12 cellular contexts compared by ENCODE assay signal in the genomic region with DNA sequence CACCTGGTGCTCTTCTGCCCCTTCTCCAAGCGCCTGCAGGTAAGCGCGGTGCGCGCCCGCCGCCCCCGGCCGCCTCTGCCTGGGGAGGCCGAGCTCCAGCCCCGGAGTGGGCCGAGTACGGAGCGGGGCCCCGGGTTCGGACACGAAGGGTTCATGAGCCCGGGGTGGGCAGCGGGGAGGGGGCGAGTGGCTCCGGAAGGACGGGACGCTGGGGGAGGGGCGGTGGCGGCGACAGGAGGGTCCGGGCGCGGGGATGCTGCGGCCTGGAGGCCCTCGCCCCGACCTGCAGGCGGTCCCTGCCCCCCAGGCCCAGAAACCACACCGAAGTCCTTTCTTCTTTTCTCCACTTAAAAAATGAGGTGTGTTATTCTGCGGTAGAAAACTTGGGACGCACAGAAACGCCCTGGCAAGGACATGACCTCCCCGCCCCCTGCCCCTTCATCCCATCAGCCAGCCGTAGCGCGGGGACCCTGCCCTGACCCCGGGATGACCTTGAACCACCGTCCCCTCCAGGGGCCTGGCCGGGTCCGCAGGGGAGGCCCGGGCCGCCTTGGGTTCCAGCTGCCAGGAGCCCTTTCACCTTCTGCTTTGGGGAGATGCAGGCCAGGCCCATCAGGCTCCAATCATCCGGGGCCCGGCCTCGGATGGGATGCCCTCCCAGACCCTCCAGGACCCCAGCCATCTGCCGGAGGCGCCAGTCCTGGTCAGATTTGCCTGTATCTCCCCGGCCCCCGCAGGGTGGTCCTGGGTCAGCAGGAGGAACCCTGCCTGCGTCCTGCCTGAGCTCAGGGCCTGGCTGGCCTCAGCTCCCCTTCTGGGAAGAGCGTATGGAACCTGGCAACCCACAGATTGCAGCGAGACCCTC. TPM values are rescaled to one million over a fixed set of nuclear protein-coding genes. Genes with fewer than 3 reads are reported as not detected.
DNase-seq lines count a peak whose midpoint lies in the region; ATAC-seq and TF ChIP-seq lines count a peak whose summit lies in the region.
"Had no signal": no experiment of that assay in that cellular context is flagged by ENCODE, and none has a peak within 500 bp of the region (broad histone marks: within the 10 kb centered on the region; RNA-seq: fewer than 3 reads in every experiment).

No MANE protein-coding gene starts in this region.

- H4K20me1 ChIP-seq in OCI-LY3 (ENCODE audit: insufficient read depth, low read length), result no peaks in the 10 kb centered on the region

- H3K4me3 ChIP-seq in OCI-LY3 (ENCODE audit: low read length), result peak overlapping the region; percentile 81
- H3K4me3 ChIP-seq in endodermal cell (ENCODE audit: low read length), result peak overlapping the region; percentile 79
- H3K4me3 ChIP-seq: SJSA1 had no signal

- H3K27ac Mint-ChIP-seq in endodermal cell (no peak overlapping the region), neural crest cell (ENCODE audit: unreplicated experiment) (no peak overlapping the region)
- H3K27ac Mint-ChIP-seq: activated naive CD4-positive, alpha-beta T cell treated with anti-CD3 and anti-CD28 coated beads, Interleukin-2, amount 50 U/mL, for 24 hours; CD4-positive, alpha-beta memory T cell had no signal

- no peak overlapping the region for H3K27ac ChIP-seq in OCI-LY3 (ENCODE audit: low read length)
- H3K27ac ChIP-seq in endodermal cell (ENCODE audit: low read depth, low read length), result no peak overlapping the region
- H3K27ac ChIP-seq: SJSA1 had no signal

- no peaks in the 10 kb centered on the region for H3K9me3 ChIP-seq in OCI-LY3 (ENCODE audit: insufficient read depth, low read length)
- H3K9me3 ChIP-seq in endodermal cell (ENCODE audit: control insufficient read depth, low read length), result no peaks in the 10 kb centered on the region
- H3K9me3 ChIP-seq: SJSA1 had no signal

- peak overlapping the region; percentile 58 for H3K4me3 Mint-ChIP-seq in endodermal cell
- H3K4me3 Mint-ChIP-seq in neural crest cell, result peak overlapping the region; percentile 82
- H3K4me3 Mint-ChIP-seq: activated naive CD4-positive, alpha-beta T cell treated with anti-CD3 and anti-CD28 coated beads, Interleukin-2, amount 50 U/mL, for 24 hours had no signal

- peaks cover 2% of the 10 kb centered on the region for H3K4me1 Mint-ChIP-seq in endodermal cell
- peaks cover 16% of the 10 kb centered on the region for H3K4me1 Mint-ChIP-seq in neural crest cell

- DNase-seq in 8988T (peak; percentile 54), endodermal cell (peak; percentile 68), neural crest cell (ENCODE audit: low read depth, low spot score) (no peak), SW 1271 (lab: John Stamatoyannopoulos, UW) (no peak), RKO (ENCODE audit: low spot score) (no peak)
- DNase-seq: CD4-positive, alpha-beta memory T cell had no signal

- H3K36me3 Mint-ChIP-seq in endodermal cell (ENCODE audit: low read depth) (peaks cover 5% of the 10 kb centered on the region), neural crest cell (ENCODE audit: low read depth) (no peaks in the 10 kb centered on the region)
- H3K36me3 Mint-ChIP-seq: activated naive CD4-positive, alpha-beta T cell treated with anti-CD3 and anti-CD28 coated beads, Interleukin-2, amount 50 U/mL, for 24 hours; CD4-positive, alpha-beta memory T cell had no signal

- H3K36me3 ChIP-seq in OCI-LY3 (replicated peaks; ENCODE audit: low read depth, low read length) (no peaks in the 10 kb centered on the region), endodermal cell (ENCODE audit: control insufficient read depth, insufficient read depth, low read length) (no peaks in the 10 kb centered on the region)
- H3K36me3 ChIP-seq: SJSA1 had no signal

- ATAC-seq in GM18517 (IDR thresholded peaks at IDR 0.05; ENCODE audit: unreplicated experiment) (no peak), GM21619 (IDR thresholded peaks at IDR 0.05; ENCODE audit: unreplicated experiment) (no peak)

- no peaks in the 10 kb centered on the region for H3K9me3 Mint-ChIP-seq in endodermal cell
- H3K9me3 Mint-ChIP-seq in neural crest cell, result no peaks in the 10 kb centered on the region
- H3K9me3 Mint-ChIP-seq: activated naive CD4-positive, alpha-beta T cell treated with anti-CD3 and anti-CD28 coated beads, Interleukin-2, amount 50 U/mL, for 24 hours; CD4-positive, alpha-beta memory T cell had no signal

- 11 to 17% methylated on average over 18 to 57 of the region's 57 CpGs for WGBS in endodermal cell (ENCODE audit: insufficient coverage in 1 of 2, insufficient read length in 1 of 2), 2 experiments

- H3K79me2 ChIP-seq in OCI-LY3 (ENCODE audit: low read length), result no peaks in the 10 kb centered on the region

- H3K27me3 Mint-ChIP-seq in endodermal cell (ENCODE audit: insufficient read depth) (peaks cover 10% of the 10 kb centered on the region), neural crest cell (ENCODE audit: low read depth) (peaks cover 3% of the 10 kb centered on the region)

- no peaks in the 10 kb centered on the region for H3K4me1 ChIP-seq in OCI-LY3 (ENCODE audit: low read length)
- no peaks in the 10 kb centered on the region for H3K4me1 ChIP-seq in endodermal cell (ENCODE audit: control insufficient read depth, insufficient read depth, low read length)
- H3K4me1 ChIP-seq: SJSA1 had no signal

- peak overlapping the region; percentile 72 for H3K4me2 ChIP-seq in OCI-LY3 (ENCODE audit: low read length)

- no peak overlapping the region for H2AFZ ChIP-seq in OCI-LY3 (ENCODE audit: low read depth, low read length)

- H3K27me3 ChIP-seq in OCI-LY3 (ENCODE audit: low read depth, low read length), result no peaks in the 10 kb centered on the region
- H3K27me3 ChIP-seq in endodermal cell (ENCODE audit: control insufficient read depth, insufficient read depth, low read length, poor library complexity, severe bottlenecking), result peaks cover 17% of the 10 kb centered on the region

- TF ChIP-seq CTCF in OCI-LY3 (IDR thresholded peaks at IDR 0.05; ENCODE audit: low read depth, low read length), result no peak
- TF ChIP-seq CTCF in endodermal cell (conservative IDR thresholded peaks at IDR 0.05), result no peak
- TF ChIP-seq CTCF in neural crest cell (conservative IDR thresholded peaks at IDR 0.05), result no peak

- H3K9ac ChIP-seq in OCI-LY3 (ENCODE audit: low read length) (peak overlapping the region; percentile 63), endodermal cell (ENCODE audit: extremely low read depth, low read length, poor library complexity, severe bottlenecking) (peak overlapping the region; percentile 44)

RNA-seq across cellular contexts. Expression of a gene that starts 0.6 kb away (rescaled TPM):
- total RNA-seq in endodermal cell, result 10 to 100 TPM; 35.1 to 45.4 TPM
- 56.2 TPM for polyA plus RNA-seq in endodermal cell (2013, experiment 1 of 2)
- polyA plus RNA-seq in endodermal cell (2013, experiment 2 of 2), result 53.5 TPM
- 46.3 and 49.2 TPM in 2 replicates for total RNA-seq in neural crest cell
- total RNA-seq: CD4-positive, alpha-beta memory T cell; SJSA1 had no signal
- polyA plus RNA-seq: CD4-positive, alpha-beta memory T cell had no signal

RNA-seq across cellular contexts. Expression of a gene that starts 25.7 kb away (rescaled TPM):
- 10 to 100 TPM; 33.4 to 39.8 TPM for total RNA-seq in endodermal cell
- 16.9 TPM for polyA plus RNA-seq in endodermal cell (2013, experiment 1 of 2)
- polyA plus RNA-seq in endodermal cell (2013, experiment 2 of 2), result 14.3 TPM
- 18.4 and 19.0 TPM in 2 replicates for total RNA-seq in neural crest cell

RNA-seq across cellular contexts. Expression of a gene that starts 29.8 kb away (rescaled TPM):
- 1 to 10 TPM in 1 of 2 donors, under 1 TPM in 1; 0.91 to 1.1 TPM for total RNA-seq in endodermal cell
- 0.07 TPM for polyA plus RNA-seq in endodermal cell (2013, experiment 1 of 2)
- polyA plus RNA-seq in endodermal cell (2013, experiment 2 of 2), result 0.17 TPM
- not detected in 2 replicates for total RNA-seq in neural crest cell
- total RNA-seq: HT1080, SJSA1 had no signal

RNA-seq across cellular contexts. Expression of a gene that starts 35.4 kb away (rescaled TPM):
- not detected for total RNA-seq in endodermal cell
- polyA plus RNA-seq in endodermal cell (2013, experiment 1 of 2), result not detected
- polyA plus RNA-seq in endodermal cell (2013, experiment 2 of 2), result not detected
- total RNA-seq in neural crest cell, result not detected in 2 replicates
- total RNA-seq: CD4-positive, alpha-beta memory T cell; HT1080; SJSA1 had no signal
- polyA plus RNA-seq: CD4-positive, alpha-beta memory T cell had no signal

RNA-seq across cellular contexts. Expression of a gene that starts 45.1 kb away (rescaled TPM):
- total RNA-seq in endodermal cell (not detected), neural crest cell (not detected in 2 replicates)
- polyA plus RNA-seq in endodermal cell (2013, experiment 1 of 2), result not detected
- polyA plus RNA-seq in endodermal cell (2013, experiment 2 of 2), result not detected
- total RNA-seq: CD4-positive, alpha-beta memory T cell; HT1080; SJSA1 had no signal

Comparison
In these comparisons a context has a peak if more than half of its experiments do, and no peak if none do; other contexts are left out.
1. DNase-seq: peak in 8988T (single experiment) and endodermal cell (single experiment); none in neural crest cell (single experiment), SW 1271 (0 of 2) and RKO (single experiment).